In genomic region chr9:4923580-4924544, GRCh38 we compare ENCODE assay signal across 8 cellular contexts.
DNase-seq lines count a peak whose midpoint lies in the region; ATAC-seq, FAIRE-seq and TF ChIP-seq lines count a peak whose summit lies in the region.

No MANE protein-coding gene starts in this region.

- H3K27ac ChIP-seq in K562 (ENCODE audit: extremely low read depth, low read depth, low read length) = peak overlapping the region; percentile 65

- H3K27me3 Mint-ChIP-seq in CD14-positive monocyte (ENCODE audit: low read depth in 3 of 3) = no peaks in the 10 kb centered on the region
- H3K27me3 Mint-ChIP-seq in naive B cell = peaks cover 0 to 5% (median 0%) of the 10 kb centered on the region in 3 donors

- CTCF ChIA-PET in K562 (lab: Yijun Ruan, JAX; ENCODE audit: low intra/inter-chr PET ratio) = interaction anchor here (0.6 to 1.1 kb wide), 4 partner anchors 62 to 279 kb away, joined by 3 to 4 read pairs (median 3); no protein-coding TSS in a partner anchor

- no peaks in the 10 kb centered on the region for H3K9me1 ChIP-seq in K562 (ENCODE audit: control insufficient read depth, insufficient read depth, low read length)

- ATAC-seq in GM18868 (IDR thresholded peaks at IDR 0.05; ENCODE audit: unreplicated experiment) = peak; percentile 67
- ATAC-seq in K562 = peak; percentile 82
- ATAC-seq in naive B cell (ENCODE audit: low read depth in 2 of 2) = peak; percentile 54 to 80
- ATAC-seq in GM19395 (IDR thresholded peaks at IDR 0.05; ENCODE audit: unreplicated experiment) = no peak

- 4% methylated on average over 5 of the region's 5 CpGs for WGBS in K562 (ENCODE audit: insufficient coverage, low coverage, missing lambda C conversion rate)

- TF ChIP-seq CTCF in CD14-positive monocyte (IDR thresholded peaks at IDR 0.05) = peak; percentile 48
- TF ChIP-seq CTCF in K562 (IDR thresholded peaks at IDR 0.05 in 2 of 3, conservative IDR thresholded peaks at IDR 0.05 in 1 of 3; ENCODE audit: insufficient read depth in 2 of 3, low read depth in 1 of 3, low read length in 3 of 3) = peak; percentile 59 to 95 (median 94)

- no peaks in the 10 kb centered on the region for H3K36me3 ChIP-seq in K562 (ENCODE audit: control insufficient read depth, insufficient read depth, low read length)

- H3K9me3 ChIP-seq in K562 (replicated peaks; ENCODE audit: control insufficient read depth, insufficient read depth, low read depth, low read length) = peaks cover 4% of the 10 kb centered on the region; the same call in 1 of the 2 replicates

- no peak overlapping the region for H3K27ac Mint-ChIP-seq in CD14-positive monocyte
- H3K27ac Mint-ChIP-seq in naive B cell = peak overlapping the region in 3 of 6 donors; percentile 63 to 86 (median 69)

- H3K4me3 Mint-ChIP-seq in CD14-positive monocyte (no peak overlapping the region), naive B cell (no peak overlapping the region)

- TF ChIP-seq EP300 in K562 (IDR thresholded peaks at IDR 0.05; ENCODE audit: low read length) = peak; percentile 52; the same call in 1 of the 2 replicates

- no peak overlapping the region for H3K4me3 ChIP-seq in K562

- intact Hi-C loops in CD14-positive monocyte (cut with micrococcal nuclease) (loop anchor here in 1 of 2 donors (10.0 kb wide), 1 partner anchor 169 kb away; no protein-coding TSS in a partner anchor), K562 (cut with micrococcal nuclease) (loop anchor here (1.0 to 10.0 kb wide), 4 partner anchors 61 to 162 kb away; partner anchors contain the start of gene RCL1)

- peak; percentile 76 to 87 for TF ChIP-seq RAD21 in K562 (CRISPR knock-in tag; conservative IDR thresholded peaks at IDR 0.05 in 1 of 2, IDR thresholded peaks at IDR 0.05 in 1 of 2)

- H3K9me3 Mint-ChIP-seq in CD14-positive monocyte (peaks cover 15 to 22% (median 19%) of the 10 kb centered on the region in 7 donors), naive B cell (peaks cover 0 to 8% (median 0%) of the 10 kb centered on the region in 7 donors)

- POLR2A ChIA-PET in K562 (lab: Yijun Ruan, JAX) = interaction anchor here (0.6 to 1.4 kb wide), 6 partner anchors 23 to 161 kb away, joined by 3 to 5 read pairs (median 4); no protein-coding TSS in a partner anchor

- in situ Hi-C loops in K562 (cut with MboI) = no loop called here

- H3K4me2 ChIP-seq in K562 (ENCODE audit: insufficient read depth, low read length) = no peak overlapping the region

- H3K4me1 Mint-ChIP-seq in CD14-positive monocyte (peaks cover 27% of the 10 kb centered on the region), naive B cell (peaks cover 5 to 11% (median 8%) of the 10 kb centered on the region in 3 donors)

- H3K4me1 ChIP-seq in K562 (replicated peaks in 1 of 2; ENCODE audit: control insufficient read depth in 2 of 2, insufficient read depth in 2 of 2, low read length in 2 of 2) = peaks cover 8 to 43% of the 10 kb centered on the region in 2 experiments

- no peak for TF ChIP-seq POLR2A in K562 (conservative IDR thresholded peaks at IDR 0.05)

- no TSS peak for BruUV-seq in K562 (replicated peaks; lab: Mats Ljungman, UMichigan)

- H3K36me3 Mint-ChIP-seq in CD14-positive monocyte (peaks cover 2 to 3% of the 10 kb centered on the region in 2 donors), naive B cell (no peaks in the 10 kb centered on the region)

- peak overlapping the region in 1 of 2 experiments; percentile 8; a peak in 1 of 4 replicates for H3K9ac ChIP-seq in K562 (ENCODE audit: insufficient read depth in 1 of 2, low read depth in 2 of 2, low read length in 2 of 2)

- no peaks in the 10 kb centered on the region for H4K20me1 ChIP-seq in K562 (replicated peaks; ENCODE audit: control insufficient read depth, insufficient read depth, low read length)

- H3K79me2 ChIP-seq in K562 (ENCODE audit: control insufficient read depth, insufficient read depth, low read length) = peaks cover 5% of the 10 kb centered on the region; the same call in 2 of the 3 replicates

- no peaks in the 10 kb centered on the region for H3K27me3 ChIP-seq in K562 (ENCODE audit: control insufficient read depth in 2 of 2, insufficient read depth in 2 of 2, low read length in 2 of 2)

- DNase-seq in CD14-positive monocyte (ENCODE audit: low spot score) (no peak), LoVo (ENCODE audit: low spot score) (peak; percentile 7), K562 (ENCODE audit: extremely low read depth in 1 of 4, low spot score in 3 of 4) (peak; percentile 19 to 79 (median 47)), naive B cell (peak; percentile 32), NCI-H69 (lab: John Stamatoyannopoulos, UW) (no peak), amygdala (lab: John Stamatoyannopoulos, UW) (no peak)

- H2AFZ ChIP-seq in K562 (ENCODE audit: low read depth, low read length) = peak overlapping the region; percentile 53

- peak; percentile 91 for FAIRE-seq in K562 (lab: Jason Lieb, UNC)

TF ChIP-seq in K562, 482 proteins besides CTCF, POLR2A, EP300 and RAD21 (continues in another document):
- TF ChIP-seq HDAC2 (IDR thresholded peaks at IDR 0.05) = 0 out of 2 replicates have a peak, but pooled peaks have one; percentile 47
- peak; percentile 71 for TF ChIP-seq CEBPB (tag; IDR thresholded peaks at IDR 0.05)
- no peak for TF ChIP-seq CEBPZ (IDR thresholded peaks at IDR 0.05; ENCODE audit: borderline replicate concordance, low read depth, low read length)
- TF ChIP-seq SAFB2 (IDR thresholded peaks at IDR 0.05; ENCODE audit: borderline replicate concordance, low read depth, low read length, severe bottlenecking) = no peak
- no peak for TF ChIP-seq LEF1 (IDR thresholded peaks at IDR 0.05)
- TF ChIP-seq ARNT (IDR thresholded peaks at IDR 0.05) = 0 out of 4 replicates have a peak, but pooled peaks of 1 of the 2 experiments have one; percentile 37
- 0 out of 4 replicates have a peak, but pooled peaks of 1 of the 2 experiments have one; percentile 44 for TF ChIP-seq MLLT1 (IDR thresholded peaks at IDR 0.05)
- TF ChIP-seq, protein P1, sequence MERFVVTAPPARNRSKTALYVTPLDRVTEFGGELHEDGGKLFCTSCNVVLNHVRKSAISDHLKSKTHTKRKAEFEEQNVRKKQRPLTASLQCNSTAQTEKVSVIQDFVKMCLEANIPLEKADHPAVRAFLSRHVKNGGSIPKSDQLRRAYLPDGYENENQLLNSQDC (CRISPR knock-in tag; IDR thresholded peaks at IDR 0.05) = no peak
- TF ChIP-seq, protein P2, sequence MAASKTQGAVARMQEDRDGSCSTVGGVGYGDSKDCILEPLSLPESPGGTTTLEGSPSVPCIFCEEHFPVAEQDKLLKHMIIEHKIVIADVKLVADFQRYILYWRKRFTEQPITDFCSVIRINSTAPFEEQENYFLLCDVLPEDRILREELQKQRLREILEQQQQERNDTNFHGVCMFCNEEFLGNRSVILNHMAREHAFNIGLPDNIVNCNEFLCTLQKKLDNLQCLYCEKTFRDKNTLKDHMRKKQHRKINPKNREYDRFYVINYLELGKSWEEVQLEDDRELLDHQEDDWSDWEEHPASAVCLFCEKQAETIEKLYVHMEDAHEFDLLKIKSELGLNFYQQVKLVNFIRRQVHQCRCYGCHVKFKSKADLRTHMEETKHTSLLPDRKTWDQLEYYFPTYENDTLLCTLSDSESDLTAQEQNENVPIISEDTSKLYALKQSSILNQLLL (CRISPR knock-in tag; IDR thresholded peaks at IDR 0.05; ENCODE audit: borderline replicate concordance) = no peak
- no peak for TF ChIP-seq KLF13 (tag; IDR thresholded peaks at IDR 0.05; ENCODE audit: borderline replicate concordance, low read depth)
- 0 out of 2 replicates have a peak, but pooled peaks have one; percentile 27 for TF ChIP-seq TCF3 (CRISPR knock-in tag; IDR thresholded peaks at IDR 0.05)
- peak; percentile 43; the same call in 1 of the 2 replicates for TF ChIP-seq CTBP1 (IDR thresholded peaks at IDR 0.05; ENCODE audit: borderline replicate concordance)
- 0 out of 2 replicates have a peak, but pooled peaks have one; percentile 37 for TF ChIP-seq EP400 (IDR thresholded peaks at IDR 0.05)
- peak; percentile 52; the same call in 1 of the 2 replicates for TF ChIP-seq ARID2 (IDR thresholded peaks at IDR 0.05)
- TF ChIP-seq MYC (IDR thresholded peaks at IDR 0.05; ENCODE audit: low read depth, low read length) = 0 out of 2 replicates have a peak, but pooled peaks have one; percentile 30
- TF ChIP-seq MYC (CRISPR knock-in tag; IDR thresholded peaks at IDR 0.05; ENCODE audit: borderline replicate concordance, low read depth) = no peak

Comparison
In these comparisons a context has a peak if more than half of its experiments do, and no peak if none do; other contexts are left out.
1. DNase-seq: peak in LoVo (single experiment), K562 (4 of 4) and naive B cell (single experiment); none in CD14-positive monocyte (single experiment), NCI-H69 (single experiment) and amygdala (0 of 56).